In genomic region chr12:31821484-31821883, GRCh38 we compare ENCODE assay signal across 32 cellular contexts.
"Had no signal": no experiment of that assay in that cellular context is flagged by ENCODE, and none has a peak within 500 bp of the region (broad histone marks: within the 10 kb centered on the region; RNA-seq: fewer than 3 reads in every experiment).

No MANE protein-coding gene starts in this region.

- H3K27me3 ChIP-seq: MG63 had no signal

- H3K9ac ChIP-seq: KMS-11 had no signal

- H3K27ac ChIP-seq: KMS-11 had no signal

- H3K4me3 ChIP-seq: MG63 had no signal

- DNase-seq: Karpas-422, Kasumi-1, KG1, MG63, MM.1S, MV-4-11, NCI-H1048, NCI-H1092, NCI-H1092 treated with DMSO at 0.1 percent for 48 hours, NCI-H1105, NCI-H1105 treated with DMSO at 0.1 percent for 48 hours, NCI-H1417 treated with DMSO at 0.1 percent for 48 hours, NCI-H1436, NCI-H1436 treated with DMSO at 0.1 percent for 48 hours, NCI-H146, NCI-H1694, NCI-H1694 treated with DMSO at 0.1 percent for 48 hours, NCI-H187 treated with DMSO at 0.1 percent for 48 hours, NCI-H1930, NCI-H2029, NCI-H2029 treated with DMSO at 0.1 percent for 48 hours, NCI-H2081, NCI-H2081 treated with DMSO at 0.1 percent for 48 hours, NCI-H2107, NCI-H2171, NCI-H2171 treated with DMSO at 0.1 percent for 48 hours, NCI-H2227 treated with DMSO at 0.1 percent for 48 hours, NCI-H226, NCI-H345, NCI-H446, NCI-H446 treated with DMSO at 0.1 percent for 48 hours had no signal

- H3K4me2 ChIP-seq: KMS-11 had no signal

- H3K36me3 ChIP-seq: MG63 had no signal
